18 cellular contexts compared by ENCODE assay signal in the genomic region with DNA sequence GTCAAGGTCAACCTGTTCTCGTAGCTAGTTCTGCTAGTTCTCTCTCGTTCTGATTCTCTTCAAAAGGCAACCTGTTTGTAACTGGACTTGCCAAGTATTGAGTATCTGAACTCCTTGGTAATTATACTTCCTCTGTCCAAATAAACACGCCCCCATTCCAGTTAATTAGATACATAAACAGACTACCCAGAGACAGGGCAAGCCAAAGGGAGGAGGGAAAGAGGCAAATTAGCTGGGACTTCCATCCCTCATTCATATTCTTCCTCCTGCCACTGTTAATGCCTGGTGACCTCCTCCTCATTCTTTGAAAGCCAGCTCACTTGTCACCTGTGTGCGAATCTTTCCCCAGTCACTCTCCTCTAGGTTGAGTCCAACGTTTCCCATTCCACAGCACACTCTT.
"Had no signal": no experiment of that assay in that cellular context is flagged by ENCODE, and none has a peak within 500 bp of the region (broad histone marks: within the 10 kb centered on the region; RNA-seq: fewer than 3 reads in every experiment).

No MANE protein-coding gene starts in this region.

- H3K36me3 Mint-ChIP-seq: T-cell had no signal

- DNase-seq: KBM-7; MV-4-11; NCI-H1048; NCI-H1694 treated with DMSO at 0.1 percent for 48 hours; NCI-H1930; NCI-H2107; NCI-H2227 treated with DMSO at 0.1 percent for 48 hours; NCI-H524; NCI-H526 treated with DMSO at 0.1 percent for 48 hours; NK-92 treated with Interleukin-12 subunit alpha and Interleukin-12 subunit beta, amount 100 ng/mL, for 24 hours; PC-3; SHP77; SK-N-SH; SW 1271; T-cell had no signal

- H3K27ac ChIP-seq: RWPE1 had no signal

- H3K9me3 Mint-ChIP-seq: T-helper 1 cell treated with Interleukin-12 subunit alpha and Interleukin-12 subunit beta and Interleukin-4 antibody, amounts not matched to agents 30 μg/mL and 1 μg/mL, for 36 hours had no signal

- H3K9me3 ChIP-seq: SK-N-SH had no signal

- H3K27ac Mint-ChIP-seq: T-cell; T-helper 1 cell treated with Interleukin-12 subunit alpha and Interleukin-12 subunit beta and Interleukin-4 antibody, amounts not matched to agents 30 μg/mL and 1 μg/mL, for 36 hours had no signal

- ATAC-seq: Panc1, PC-3, T-cell had no signal

- H3K4me3 Mint-ChIP-seq: T-cell; T-helper 1 cell treated with Interleukin-12 subunit alpha and Interleukin-12 subunit beta and Interleukin-4 antibody, amounts not matched to agents 30 μg/mL and 1 μg/mL, for 36 hours had no signal
